Comparison of ENCODE assay signal across 1 cellular context in the genomic region with DNA sequence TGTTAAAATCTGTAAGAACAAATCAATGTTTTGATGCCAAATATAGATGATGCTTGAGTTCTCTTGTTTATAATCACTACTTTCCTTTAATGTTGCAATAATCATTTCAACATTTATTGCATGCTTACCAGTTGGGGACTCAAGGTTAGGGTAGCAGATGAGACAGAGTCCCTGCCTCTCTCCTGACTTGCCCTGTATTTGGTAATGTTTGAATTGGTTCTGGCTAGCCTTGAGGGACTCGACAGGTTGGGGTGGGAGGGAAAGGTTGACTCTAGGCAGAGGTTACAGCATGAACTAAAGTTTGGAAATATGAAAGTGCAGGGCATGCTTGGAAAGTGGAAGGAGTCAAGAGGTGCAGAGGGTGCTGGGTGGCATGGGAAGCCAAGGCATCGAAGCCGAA.
TF ChIP-seq lines count a peak whose summit lies in the region.

No MANE protein-coding gene starts in this region.

TF ChIP-seq in HepG2, 621 proteins besides CTCF, POLR2A, EP300 and RAD21 (continued from another document and continues in another):
- 0 out of 2 replicates have a peak, but pooled peaks have one; percentile 28 for TF ChIP-seq BCL6 (CRISPR knock-in tag; IDR thresholded peaks at IDR 0.05)
- TF ChIP-seq, protein P1, sequence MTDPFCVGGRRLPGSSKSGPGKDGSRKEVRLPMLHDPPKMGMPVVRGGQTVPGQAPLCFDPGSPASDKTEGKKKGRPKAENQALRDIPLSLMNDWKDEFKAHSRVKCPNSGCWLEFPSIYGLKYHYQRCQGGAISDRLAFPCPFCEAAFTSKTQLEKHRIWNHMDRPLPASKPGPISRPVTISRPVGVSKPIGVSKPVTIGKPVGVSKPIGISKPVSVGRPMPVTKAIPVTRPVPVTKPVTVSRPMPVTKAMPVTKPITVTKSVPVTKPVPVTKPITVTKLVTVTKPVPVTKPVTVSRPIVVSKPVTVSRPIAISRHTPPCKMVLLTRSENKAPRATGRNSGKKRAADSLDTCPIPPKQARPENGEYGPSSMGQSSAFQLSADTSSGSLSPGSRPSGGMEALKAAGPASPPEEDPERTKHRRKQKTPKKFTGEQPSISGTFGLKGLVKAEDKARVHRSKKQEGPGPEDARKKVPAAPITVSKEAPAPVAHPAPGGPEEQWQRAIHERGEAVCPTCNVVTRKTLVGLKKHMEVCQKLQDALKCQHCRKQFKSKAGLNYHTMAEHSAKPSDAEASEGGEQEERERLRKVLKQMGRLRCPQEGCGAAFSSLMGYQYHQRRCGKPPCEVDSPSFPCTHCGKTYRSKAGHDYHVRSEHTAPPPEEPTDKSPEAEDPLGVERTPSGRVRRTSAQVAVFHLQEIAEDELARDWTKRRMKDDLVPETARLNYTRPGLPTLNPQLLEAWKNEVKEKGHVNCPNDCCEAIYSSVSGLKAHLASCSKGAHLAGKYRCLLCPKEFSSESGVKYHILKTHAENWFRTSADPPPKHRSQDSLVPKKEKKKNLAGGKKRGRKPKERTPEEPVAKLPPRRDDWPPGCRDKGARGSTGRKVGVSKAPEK (CRISPR knock-in tag; IDR thresholded peaks at IDR 0.05; ENCODE audit: borderline replicate concordance) = no peak
- peak; percentile 27 for TF ChIP-seq SAP130 (CRISPR knock-in tag; IDR thresholded peaks at IDR 0.05; ENCODE audit: low read depth)
- no peak for TF ChIP-seq GFI1 (CRISPR knock-in tag; IDR thresholded peaks at IDR 0.05; ENCODE audit: borderline replicate concordance)
- TF ChIP-seq, protein P2, sequence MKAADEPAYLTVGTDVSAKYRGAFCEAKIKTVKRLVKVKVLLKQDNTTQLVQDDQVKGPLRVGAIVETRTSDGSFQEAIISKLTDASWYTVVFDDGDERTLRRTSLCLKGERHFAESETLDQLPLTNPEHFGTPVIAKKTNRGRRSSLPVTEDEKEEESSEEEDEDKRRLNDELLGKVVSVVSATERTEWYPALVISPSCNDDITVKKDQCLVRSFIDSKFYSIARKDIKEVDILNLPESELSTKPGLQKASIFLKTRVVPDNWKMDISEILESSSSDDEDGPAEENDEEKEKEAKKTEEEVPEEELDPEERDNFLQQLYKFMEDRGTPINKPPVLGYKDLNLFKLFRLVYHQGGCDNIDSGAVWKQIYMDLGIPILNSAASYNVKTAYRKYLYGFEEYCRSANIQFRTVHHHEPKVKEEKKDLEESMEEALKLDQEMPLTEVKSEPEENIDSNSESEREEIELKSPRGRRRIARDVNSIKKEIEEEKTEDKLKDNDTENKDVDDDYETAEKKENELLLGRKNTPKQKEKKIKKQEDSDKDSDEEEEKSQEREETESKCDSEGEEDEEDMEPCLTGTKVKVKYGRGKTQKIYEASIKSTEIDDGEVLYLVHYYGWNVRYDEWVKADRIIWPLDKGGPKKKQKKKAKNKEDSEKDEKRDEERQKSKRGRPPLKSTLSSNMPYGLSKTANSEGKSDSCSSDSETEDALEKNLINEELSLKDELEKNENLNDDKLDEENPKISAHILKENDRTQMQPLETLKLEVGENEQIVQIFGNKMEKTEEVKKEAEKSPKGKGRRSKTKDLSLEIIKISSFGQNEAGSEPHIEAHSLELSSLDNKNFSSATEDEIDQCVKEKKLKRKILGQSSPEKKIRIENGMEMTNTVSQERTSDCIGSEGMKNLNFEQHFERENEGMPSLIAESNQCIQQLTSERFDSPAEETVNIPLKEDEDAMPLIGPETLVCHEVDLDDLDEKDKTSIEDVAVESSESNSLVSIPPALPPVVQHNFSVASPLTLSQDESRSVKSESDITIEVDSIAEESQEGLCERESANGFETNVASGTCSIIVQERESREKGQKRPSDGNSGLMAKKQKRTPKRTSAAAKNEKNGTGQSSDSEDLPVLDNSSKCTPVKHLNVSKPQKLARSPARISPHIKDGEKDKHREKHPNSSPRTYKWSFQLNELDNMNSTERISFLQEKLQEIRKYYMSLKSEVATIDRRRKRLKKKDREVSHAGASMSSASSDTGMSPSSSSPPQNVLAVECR (CRISPR knock-in tag; IDR thresholded peaks at IDR 0.05; ENCODE audit: borderline replicate concordance) = no peak
- no peak for TF ChIP-seq SIX4 (CRISPR knock-in tag; IDR thresholded peaks at IDR 0.05)
- TF ChIP-seq, protein P3, sequence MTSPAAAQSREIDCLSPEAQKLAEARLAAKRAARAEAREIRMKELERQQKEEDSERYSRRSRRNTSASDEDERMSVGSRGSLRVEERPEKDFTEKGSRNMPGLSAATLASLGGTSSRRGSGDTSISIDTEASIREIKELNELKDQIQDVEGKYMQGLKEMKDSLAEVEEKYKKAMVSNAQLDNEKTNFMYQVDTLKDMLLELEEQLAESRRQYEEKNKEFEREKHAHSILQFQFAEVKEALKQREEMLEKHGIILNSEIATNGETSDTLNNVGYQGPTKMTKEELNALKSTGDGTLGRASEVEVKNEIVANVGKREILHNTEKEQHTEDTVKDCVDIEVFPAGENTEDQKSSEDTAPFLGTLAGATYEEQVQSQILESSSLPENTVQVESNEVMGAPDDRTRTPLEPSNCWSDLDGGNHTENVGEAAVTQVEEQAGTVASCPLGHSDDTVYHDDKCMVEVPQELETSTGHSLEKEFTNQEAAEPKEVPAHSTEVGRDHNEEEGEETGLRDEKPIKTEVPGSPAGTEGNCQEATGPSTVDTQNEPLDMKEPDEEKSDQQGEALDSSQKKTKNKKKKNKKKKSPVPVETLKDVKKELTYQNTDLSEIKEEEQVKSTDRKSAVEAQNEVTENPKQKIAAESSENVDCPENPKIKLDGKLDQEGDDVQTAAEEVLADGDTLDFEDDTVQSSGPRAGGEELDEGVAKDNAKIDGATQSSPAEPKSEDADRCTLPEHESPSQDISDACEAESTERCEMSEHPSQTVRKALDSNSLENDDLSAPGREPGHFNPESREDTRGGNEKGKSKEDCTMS (CRISPR knock-in tag; conservative IDR thresholded peaks at IDR 0.05) = no peak
- 0 out of 2 replicates have a peak, but pooled peaks have one; percentile 33 for TF ChIP-seq HDAC2 (CRISPR knock-in tag; IDR thresholded peaks at IDR 0.05)
- no peak for TF ChIP-seq CBX1 (IDR thresholded peaks at IDR 0.05; ENCODE audit: low read depth)
- no peak for TF ChIP-seq ERF (CRISPR knock-in tag; IDR thresholded peaks at IDR 0.05)
- TF ChIP-seq EEA1 (CRISPR knock-in tag; IDR thresholded peaks at IDR 0.05; ENCODE audit: borderline replicate concordance) = no peak
- TF ChIP-seq, protein P4, sequence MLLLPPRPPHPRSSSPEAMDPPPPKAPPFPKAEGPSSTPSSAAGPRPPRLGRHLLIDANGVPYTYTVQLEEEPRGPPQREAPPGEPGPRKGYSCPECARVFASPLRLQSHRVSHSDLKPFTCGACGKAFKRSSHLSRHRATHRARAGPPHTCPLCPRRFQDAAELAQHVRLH (CRISPR knock-in tag; IDR thresholded peaks at IDR 0.05; ENCODE audit: borderline replicate concordance, low read depth) = no peak
- no peak for TF ChIP-seq ZNF431 (CRISPR knock-in tag; IDR thresholded peaks at IDR 0.05; ENCODE audit: borderline replicate concordance, low read depth)
- TF ChIP-seq, protein P5, sequence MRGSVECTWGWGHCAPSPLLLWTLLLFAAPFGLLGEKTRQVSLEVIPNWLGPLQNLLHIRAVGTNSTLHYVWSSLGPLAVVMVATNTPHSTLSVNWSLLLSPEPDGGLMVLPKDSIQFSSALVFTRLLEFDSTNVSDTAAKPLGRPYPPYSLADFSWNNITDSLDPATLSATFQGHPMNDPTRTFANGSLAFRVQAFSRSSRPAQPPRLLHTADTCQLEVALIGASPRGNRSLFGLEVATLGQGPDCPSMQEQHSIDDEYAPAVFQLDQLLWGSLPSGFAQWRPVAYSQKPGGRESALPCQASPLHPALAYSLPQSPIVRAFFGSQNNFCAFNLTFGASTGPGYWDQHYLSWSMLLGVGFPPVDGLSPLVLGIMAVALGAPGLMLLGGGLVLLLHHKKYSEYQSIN (CRISPR knock-in tag; IDR thresholded peaks at IDR 0.05; ENCODE audit: borderline replicate concordance) = no peak
- TF ChIP-seq, protein P6, sequence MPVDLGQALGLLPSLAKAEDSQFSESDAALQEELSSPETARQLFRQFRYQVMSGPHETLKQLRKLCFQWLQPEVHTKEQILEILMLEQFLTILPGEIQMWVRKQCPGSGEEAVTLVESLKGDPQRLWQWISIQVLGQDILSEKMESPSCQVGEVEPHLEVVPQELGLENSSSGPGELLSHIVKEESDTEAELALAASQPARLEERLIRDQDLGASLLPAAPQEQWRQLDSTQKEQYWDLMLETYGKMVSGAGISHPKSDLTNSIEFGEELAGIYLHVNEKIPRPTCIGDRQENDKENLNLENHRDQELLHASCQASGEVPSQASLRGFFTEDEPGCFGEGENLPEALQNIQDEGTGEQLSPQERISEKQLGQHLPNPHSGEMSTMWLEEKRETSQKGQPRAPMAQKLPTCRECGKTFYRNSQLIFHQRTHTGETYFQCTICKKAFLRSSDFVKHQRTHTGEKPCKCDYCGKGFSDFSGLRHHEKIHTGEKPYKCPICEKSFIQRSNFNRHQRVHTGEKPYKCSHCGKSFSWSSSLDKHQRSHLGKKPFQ (CRISPR knock-in tag; IDR thresholded peaks at IDR 0.05; ENCODE audit: insufficient replicate concordance) = no peak
- no peak for TF ChIP-seq NFRKB (IDR thresholded peaks at IDR 0.05)
- TF ChIP-seq SRF (IDR thresholded peaks at IDR 0.05; ENCODE audit: low read depth, low read length) = no peak
- TF ChIP-seq, protein P7, sequence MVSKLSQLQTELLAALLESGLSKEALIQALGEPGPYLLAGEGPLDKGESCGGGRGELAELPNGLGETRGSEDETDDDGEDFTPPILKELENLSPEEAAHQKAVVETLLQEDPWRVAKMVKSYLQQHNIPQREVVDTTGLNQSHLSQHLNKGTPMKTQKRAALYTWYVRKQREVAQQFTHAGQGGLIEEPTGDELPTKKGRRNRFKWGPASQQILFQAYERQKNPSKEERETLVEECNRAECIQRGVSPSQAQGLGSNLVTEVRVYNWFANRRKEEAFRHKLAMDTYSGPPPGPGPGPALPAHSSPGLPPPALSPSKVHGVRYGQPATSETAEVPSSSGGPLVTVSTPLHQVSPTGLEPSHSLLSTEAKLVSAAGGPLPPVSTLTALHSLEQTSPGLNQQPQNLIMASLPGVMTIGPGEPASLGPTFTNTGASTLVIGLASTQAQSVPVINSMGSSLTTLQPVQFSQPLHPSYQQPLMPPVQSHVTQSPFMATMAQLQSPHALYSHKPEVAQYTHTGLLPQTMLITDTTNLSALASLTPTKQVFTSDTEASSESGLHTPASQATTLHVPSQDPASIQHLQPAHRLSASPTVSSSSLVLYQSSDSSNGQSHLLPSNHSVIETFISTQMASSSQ (IDR thresholded peaks at IDR 0.05; ENCODE audit: low read depth) = no peak
- TF ChIP-seq, protein P7 (CRISPR knock-in tag; IDR thresholded peaks at IDR 0.05; ENCODE audit: borderline replicate concordance) = no peak
- TF ChIP-seq, protein P8, sequence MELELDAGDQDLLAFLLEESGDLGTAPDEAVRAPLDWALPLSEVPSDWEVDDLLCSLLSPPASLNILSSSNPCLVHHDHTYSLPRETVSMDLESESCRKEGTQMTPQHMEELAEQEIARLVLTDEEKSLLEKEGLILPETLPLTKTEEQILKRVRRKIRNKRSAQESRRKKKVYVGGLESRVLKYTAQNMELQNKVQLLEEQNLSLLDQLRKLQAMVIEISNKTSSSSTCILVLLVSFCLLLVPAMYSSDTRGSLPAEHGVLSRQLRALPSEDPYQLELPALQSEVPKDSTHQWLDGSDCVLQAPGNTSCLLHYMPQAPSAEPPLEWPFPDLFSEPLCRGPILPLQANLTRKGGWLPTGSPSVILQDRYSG (CRISPR knock-in tag; IDR thresholded peaks at IDR 0.05) = no peak
- TF ChIP-seq ZNF720 (CRISPR knock-in tag; IDR thresholded peaks at IDR 0.05) = no peak
- no peak for TF ChIP-seq ZNF367 (CRISPR knock-in tag; IDR thresholded peaks at IDR 0.05; ENCODE audit: borderline replicate concordance)
- TF ChIP-seq, protein P9, sequence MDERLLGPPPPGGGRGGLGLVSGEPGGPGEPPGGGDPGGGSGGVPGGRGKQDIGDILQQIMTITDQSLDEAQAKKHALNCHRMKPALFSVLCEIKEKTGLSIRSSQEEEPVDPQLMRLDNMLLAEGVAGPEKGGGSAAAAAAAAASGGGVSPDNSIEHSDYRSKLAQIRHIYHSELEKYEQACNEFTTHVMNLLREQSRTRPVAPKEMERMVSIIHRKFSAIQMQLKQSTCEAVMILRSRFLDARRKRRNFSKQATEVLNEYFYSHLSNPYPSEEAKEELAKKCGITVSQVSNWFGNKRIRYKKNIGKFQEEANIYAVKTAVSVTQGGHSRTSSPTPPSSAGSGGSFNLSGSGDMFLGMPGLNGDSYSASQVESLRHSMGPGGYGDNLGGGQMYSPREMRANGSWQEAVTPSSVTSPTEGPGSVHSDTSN (CRISPR knock-in tag; IDR thresholded peaks at IDR 0.05) = no peak
- TF ChIP-seq ZNF382 (CRISPR knock-in tag; IDR thresholded peaks at IDR 0.05; ENCODE audit: borderline replicate concordance) = no peak
- TF ChIP-seq FIP1L1 (IDR thresholded peaks at IDR 0.05; ENCODE audit: borderline replicate concordance, insufficient read depth, low read depth, low read length) = no peak
- no peak for TF ChIP-seq CREM (IDR thresholded peaks at IDR 0.05)
- no peak for TF ChIP-seq CREM (CRISPR knock-in tag; IDR thresholded peaks at IDR 0.05)
- peak; percentile 53 for TF ChIP-seq GATAD2A (CRISPR knock-in tag; IDR thresholded peaks at IDR 0.05)
- TF ChIP-seq, protein P10, sequence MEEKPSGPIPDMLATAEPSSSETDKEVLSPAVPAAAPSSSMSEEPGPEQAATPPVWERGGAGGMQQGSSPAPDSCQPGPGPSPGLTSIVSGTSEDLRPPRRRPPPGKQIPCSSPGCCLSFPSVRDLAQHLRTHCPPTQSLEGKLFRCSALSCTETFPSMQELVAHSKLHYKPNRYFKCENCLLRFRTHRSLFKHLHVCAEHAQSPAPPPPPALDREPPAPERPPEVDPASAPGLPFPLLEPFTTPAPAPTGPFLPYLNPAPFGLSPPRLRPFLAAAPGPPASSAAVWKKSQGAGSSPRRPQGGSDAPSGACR (CRISPR knock-in tag; IDR thresholded peaks at IDR 0.05) = no peak
- TF ChIP-seq, protein P11, sequence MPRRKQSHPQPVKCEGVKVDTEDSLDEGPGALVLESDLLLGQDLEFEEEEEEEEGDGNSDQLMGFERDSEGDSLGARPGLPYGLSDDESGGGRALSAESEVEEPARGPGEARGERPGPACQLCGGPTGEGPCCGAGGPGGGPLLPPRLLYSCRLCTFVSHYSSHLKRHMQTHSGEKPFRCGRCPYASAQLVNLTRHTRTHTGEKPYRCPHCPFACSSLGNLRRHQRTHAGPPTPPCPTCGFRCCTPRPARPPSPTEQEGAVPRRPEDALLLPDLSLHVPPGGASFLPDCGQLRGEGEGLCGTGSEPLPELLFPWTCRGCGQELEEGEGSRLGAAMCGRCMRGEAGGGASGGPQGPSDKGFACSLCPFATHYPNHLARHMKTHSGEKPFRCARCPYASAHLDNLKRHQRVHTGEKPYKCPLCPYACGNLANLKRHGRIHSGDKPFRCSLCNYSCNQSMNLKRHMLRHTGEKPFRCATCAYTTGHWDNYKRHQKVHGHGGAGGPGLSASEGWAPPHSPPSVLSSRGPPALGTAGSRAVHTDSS (CRISPR knock-in tag; conservative IDR thresholded peaks at IDR 0.05) = no peak
- no peak for TF ChIP-seq EZH2 (conservative IDR thresholded peaks at IDR 0.05; ENCODE audit: low read depth, low read length)
- no peak for TF ChIP-seq SMAD3 (CRISPR knock-in tag; IDR thresholded peaks at IDR 0.05)
- no peak for TF ChIP-seq TP53 (CRISPR knock-in tag; conservative IDR thresholded peaks at IDR 0.05)
